24 cellular contexts compared by ENCODE assay signal in the genomic region with DNA sequence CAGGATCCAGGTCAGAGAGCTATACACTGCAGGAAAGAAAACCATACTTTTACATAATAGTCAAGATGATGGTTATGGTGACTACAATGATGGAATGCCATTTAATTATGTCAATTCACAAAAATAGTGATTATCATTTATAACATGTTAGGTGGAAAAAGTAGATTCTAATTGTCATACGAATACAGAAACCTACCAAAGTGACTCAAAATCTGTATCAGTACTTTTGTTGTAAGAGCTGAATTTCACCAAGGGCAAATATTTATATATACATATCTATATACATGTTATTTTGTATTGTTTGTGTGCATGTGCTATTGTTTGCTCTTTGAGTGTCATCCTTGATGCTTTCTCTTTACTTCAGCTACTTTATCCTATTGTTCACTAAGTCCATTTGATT.
"Had no signal": no experiment of that assay in that cellular context is flagged by ENCODE, and none has a peak within 500 bp of the region (broad histone marks: within the 10 kb centered on the region; RNA-seq: fewer than 3 reads in every experiment).

No MANE protein-coding gene starts in this region.

- H3K36me3 ChIP-seq: adrenal gland, breast epithelium, esophagus squamous epithelium, heart right ventricle, left ventricle myocardium inferior, SJCRH30, suprapubic skin, transverse colon, uterus, WERI-Rb-1 had no signal

- H3K4me3 Mint-ChIP-seq: dendritic cell treated with granulocyte-macrophage colony-stimulating factor and Interleukin-4, amounts not matched to agents 40 ng/mL and 50 ng/mL, for 4 days; neural crest cell; T-helper 1 cell treated with Interleukin-12 subunit alpha and Interleukin-12 subunit beta and Interleukin-4 antibody, amounts not matched to agents 30 μg/mL and 1 μg/mL, for 36 hours had no signal

- ATAC-seq: effector memory CD8-positive, alpha-beta T cell; heart right ventricle had no signal

- H3K4me3 ChIP-seq: adrenal gland, breast epithelium, esophagus squamous epithelium, heart right ventricle, left ventricle myocardium inferior, SJCRH30, suprapubic skin, transverse colon, uterus had no signal

- H3K4me1 ChIP-seq: breast epithelium, esophagus squamous epithelium, SJCRH30, suprapubic skin, transverse colon, uterus had no signal

- H3K27ac ChIP-seq: adrenal gland, breast epithelium, esophagus squamous epithelium, heart right ventricle, left ventricle myocardium inferior, SJCRH30, suprapubic skin, transverse colon, uterus, WERI-Rb-1 had no signal

- H3K27ac Mint-ChIP-seq: dendritic cell treated with granulocyte-macrophage colony-stimulating factor and Interleukin-4, amounts not matched to agents 40 ng/mL and 50 ng/mL, for 4 days; T-helper 1 cell treated with Interleukin-12 subunit alpha and Interleukin-12 subunit beta and Interleukin-4 antibody, amounts not matched to agents 30 μg/mL and 1 μg/mL, for 36 hours had no signal

- H3K9me3 Mint-ChIP-seq: effector memory CD8-positive, alpha-beta T cell had no signal

- DNase-seq: activated CD4-positive, alpha-beta T cell treated with anti-CD3 and anti-CD28 coated beads for 48 hours; activated gamma-delta T cell; adrenal gland; cerebellar nuclear complex; effector memory CD8-positive, alpha-beta T cell; esophagus squamous epithelium; heart right ventricle; left ventricle myocardium inferior; mammary epithelial cell; midbrain; retina; stimulated activated CD4-positive, alpha-beta T cell treated with anti-CD3 and anti-CD28 coated beads, Interleukin-12 subunit alpha, Interleukin-12 subunit beta, amount 100 ng/mL, for 4 hours; stimulated activated CD4-positive, alpha-beta T cell treated with anti-CD3 and anti-CD28 coated beads, Interleukin-1b, Interleukin-23, amount 100 ng/mL, for 48 hours; stimulated activated CD8-positive, alpha-beta memory T cell treated with anti-CD3 and anti-CD28 coated beads, Interleukin-4, amount 100 ng/mL, for 48 hours; stimulated activated naive CD4-positive, alpha-beta T cell treated with Interleukin-2 at 50 U/mL for 16 hours; transverse colon; uterus; WERI-Rb-1 had no signal

- H3K9me3 ChIP-seq: adrenal gland, breast epithelium, esophagus squamous epithelium, heart right ventricle, left ventricle myocardium inferior, SJCRH30, suprapubic skin, transverse colon, uterus had no signal

- H3K27me3 Mint-ChIP-seq: dendritic cell treated with granulocyte-macrophage colony-stimulating factor and Interleukin-4, amounts not matched to agents 40 ng/mL and 50 ng/mL, for 4 days; effector memory CD8-positive, alpha-beta T cell had no signal

- H3K27me3 ChIP-seq: adrenal gland, breast epithelium, esophagus squamous epithelium, heart right ventricle, SJCRH30, suprapubic skin, transverse colon, uterus had no signal
